ENCODE assay signal across 9 cellular contexts in genomic region chr10:13717936-13718772, GRCh38.
A peak's percentile ranks its signal among the peaks of the same experiment; 100 is the strongest.
DNase-seq lines count a peak whose midpoint lies in the region; ATAC-seq, FAIRE-seq and TF ChIP-seq lines count a peak whose summit lies in the region.
"Had no signal": no experiment of that assay in that cellular context is flagged by ENCODE, and none has a peak within 500 bp of the region (broad histone marks: within the 10 kb centered on the region; RNA-seq: fewer than 3 reads in every experiment).

No MANE protein-coding gene starts in this region.

- H3K9me3 ChIP-seq in K562 (replicated peaks; ENCODE audit: control insufficient read depth, insufficient read depth, low read depth, low read length): no peaks in the 10 kb centered on the region; the same call in 1 of the 2 replicates

- no peak for TF ChIP-seq POLR2A in K562 (conservative IDR thresholded peaks at IDR 0.05)

- H2AFZ ChIP-seq in K562 (ENCODE audit: low read depth, low read length): peak overlapping the region; percentile 69

- no peaks in the 10 kb centered on the region for H4K20me1 ChIP-seq in K562 (replicated peaks; ENCODE audit: control insufficient read depth, insufficient read depth, low read length)

- H3K4me2 ChIP-seq in K562 (ENCODE audit: insufficient read depth, low read length): peak overlapping the region; percentile 57

- TF ChIP-seq CTCF in K562 (IDR thresholded peaks at IDR 0.05 in 2 of 3, conservative IDR thresholded peaks at IDR 0.05 in 1 of 3; ENCODE audit: insufficient read depth in 2 of 3, low read depth in 1 of 3, low read length in 3 of 3): no peak

- no peaks in the 10 kb centered on the region for H3K9me1 ChIP-seq in K562 (ENCODE audit: control insufficient read depth, insufficient read depth, low read length)

- no peak for TF ChIP-seq RAD21 in K562 (CRISPR knock-in tag; conservative IDR thresholded peaks at IDR 0.05 in 1 of 2, IDR thresholded peaks at IDR 0.05 in 1 of 2)

- peaks cover 17 to 31% of the 10 kb centered on the region in 2 experiments for H3K27me3 ChIP-seq in K562 (ENCODE audit: control insufficient read depth in 2 of 2, insufficient read depth in 2 of 2, low read length in 2 of 2)

- CTCF ChIA-PET in K562 (lab: Yijun Ruan, JAX; ENCODE audit: low intra/inter-chr PET ratio): no interaction called here

- POLR2A ChIA-PET in K562 (lab: Yijun Ruan, JAX): interaction anchor here (0.7 to 1.2 kb wide), 3 partner anchors 8 to 653 kb away, joined by 3 to 5 read pairs (median 3); no protein-coding TSS in a partner anchor

- peak overlapping the region; percentile 15 to 56; a peak in 2 of 4 replicates for H3K9ac ChIP-seq in K562 (ENCODE audit: insufficient read depth in 1 of 2, low read depth in 2 of 2, low read length in 2 of 2)

- DNase-seq in ELF-1 (ENCODE audit: low read depth, low spot score) (peak; percentile 45), HT-29 (ENCODE audit: low spot score) (peak; percentile 13), T-helper 1 cell (peak in 3 of 5 donors; percentile 14 to 20 (median 15)), K562 (ENCODE audit: extremely low read depth in 1 of 4, low spot score in 3 of 4) (no peak), iPS-NIHi11 (ENCODE audit: low spot score) (peak; percentile 33), smooth muscle cell of the brain vasculature (ENCODE audit: low read depth, low spot score) (peak; percentile 93)
- no peak for DNase-seq in activated CD4-positive, CD25-positive, alpha-beta regulatory T cell (lab: John Stamatoyannopoulos, UW)

- no peaks in the 10 kb centered on the region for H3K36me3 ChIP-seq in K562 (ENCODE audit: control insufficient read depth, insufficient read depth, low read length)

- WGBS in K562 (ENCODE audit: insufficient coverage, low coverage, missing lambda C conversion rate): 17% methylated on average over 20 of the region's 26 CpGs

- ATAC-seq in K562 (peak; percentile 75), HG03457 (IDR thresholded peaks at IDR 0.05; ENCODE audit: unreplicated experiment) (no peak)

- peaks cover under 1 to 9% of the 10 kb centered on the region in 2 experiments; a peak in 3 of 5 replicates for H3K4me1 ChIP-seq in K562 (replicated peaks in 1 of 2; ENCODE audit: control insufficient read depth in 2 of 2, insufficient read depth in 2 of 2, low read length in 2 of 2)

- no peak overlapping the region for H3K4me3 ChIP-seq in K562

- in situ Hi-C loops in K562 (cut with MboI): no loop called here

- no TSS peak for BruUV-seq in K562 (replicated peaks; lab: Mats Ljungman, UMichigan)

- H3K27ac ChIP-seq in K562 (ENCODE audit: extremely low read depth, low read depth, low read length): no peak overlapping the region

- TF ChIP-seq EP300 in K562 (IDR thresholded peaks at IDR 0.05; ENCODE audit: low read length): no peak

- intact Hi-C loops in K562 (cut with micrococcal nuclease): no loop called here

- no peaks in the 10 kb centered on the region for H3K79me2 ChIP-seq in K562 (ENCODE audit: control insufficient read depth, insufficient read depth, low read length)

- no peak for FAIRE-seq in K562 (lab: Jason Lieb, UNC)
- FAIRE-seq: TTC549 had no signal

TF ChIP-seq in K562, 482 proteins besides CTCF, POLR2A, EP300 and RAD21:
- TF ChIP-seq HINFP (tag; conservative IDR thresholded peaks at IDR 0.05; ENCODE audit: low read depth): no peak
- peak; percentile 17; the same call in 1 of the 2 replicates for TF ChIP-seq ESRRA (IDR thresholded peaks at IDR 0.05; ENCODE audit: borderline replicate concordance, low read depth)
- TF ChIP-seq TFAP4 (CRISPR knock-in tag; IDR thresholded peaks at IDR 0.05; ENCODE audit: borderline replicate concordance): peak; percentile 91
- peak; percentile 31; the same call in 1 of the 2 replicates for TF ChIP-seq ZBTB7A (IDR thresholded peaks at IDR 0.05; ENCODE audit: borderline replicate concordance, control insufficient read depth, low read depth, low read length)
TF ChIP-seq in K562: peak in this region for 3.

Comparison
In these comparisons a context has a peak if more than half of its experiments do, and no peak if none do; other contexts are left out.
1. DNase-seq: peak in ELF-1 (single experiment), HT-29 (single experiment), T-helper 1 cell (3 of 5), iPS-NIHi11 (single experiment) and smooth muscle cell of the brain vasculature (single experiment); none in K562 (0 of 4) and activated CD4-positive, CD25-positive, alpha-beta regulatory T cell (0 of 4).